In genomic region chr4:139022835-139023234, GRCh38 we compare ENCODE assay signal across 18 cellular contexts. TPM values are rescaled to one million over a fixed set of nuclear protein-coding genes. Genes with fewer than 3 reads are reported as not detected.
DNase-seq lines count a peak whose midpoint lies in the region; ATAC-seq and TF ChIP-seq lines count a peak whose summit lies in the region.
"Had no signal": no experiment of that assay in that cellular context is flagged by ENCODE, and none has a peak within 500 bp of the region (broad histone marks: within the 10 kb centered on the region; RNA-seq: fewer than 3 reads in every experiment).

No MANE protein-coding gene starts in this region.

- POLR2A ChIA-PET in WTC11 (lab: Charles Lee): no interaction called here

- H3K9me3 Mint-ChIP-seq in activated naive CD8-positive, alpha-beta T cell treated with anti-CD3 and anti-CD28 coated beads, Interleukin-2, amount 50 U/mL, for 24 hours: no peaks in the 10 kb centered on the region
- H3K9me3 Mint-ChIP-seq in activated naive CD8-positive, alpha-beta T cell treated with anti-CD3 and anti-CD28 coated beads for 36 hours: no peaks in the 10 kb centered on the region
- H3K9me3 Mint-ChIP-seq in WTC11 (no peaks in the 10 kb centered on the region), chondrocyte (ENCODE audit: low read depth) (no peaks in the 10 kb centered on the region), progenitor cell of endocrine pancreas (ENCODE audit: low read depth) (no peaks in the 10 kb centered on the region)
- H3K9me3 Mint-ChIP-seq: CD8-positive, alpha-beta T cell; H9 had no signal

- H3K27me3 ChIP-seq in brain microvascular endothelial cell (replicated peaks): no peaks in the 10 kb centered on the region

- peak overlapping the region; percentile 22 for H3K27ac Mint-ChIP-seq in activated naive CD8-positive, alpha-beta T cell treated with anti-CD3 and anti-CD28 coated beads, Interleukin-2, amount 50 U/mL, for 24 hours
- H3K27ac Mint-ChIP-seq in activated naive CD8-positive, alpha-beta T cell treated with anti-CD3 and anti-CD28 coated beads for 36 hours: no peak overlapping the region
- H3K27ac Mint-ChIP-seq in WTC11: no peak overlapping the region
- peak overlapping the region; percentile 36 for H3K27ac Mint-ChIP-seq in chondrocyte (ENCODE audit: unreplicated experiment)
- no peak overlapping the region for H3K27ac Mint-ChIP-seq in progenitor cell of endocrine pancreas
- H3K27ac Mint-ChIP-seq: CD8-positive, alpha-beta T cell; H9 had no signal

- peaks cover 8% of the 10 kb centered on the region for H3K36me3 ChIP-seq in brain microvascular endothelial cell (replicated peaks)

- H3K27me3 Mint-ChIP-seq in activated naive CD8-positive, alpha-beta T cell treated with anti-CD3 and anti-CD28 coated beads, Interleukin-2, amount 50 U/mL, for 24 hours: no peaks in the 10 kb centered on the region
- no peaks in the 10 kb centered on the region for H3K27me3 Mint-ChIP-seq in activated naive CD8-positive, alpha-beta T cell treated with anti-CD3 and anti-CD28 coated beads for 36 hours
- no peaks in the 10 kb centered on the region for H3K27me3 Mint-ChIP-seq in WTC11 (ENCODE audit: low read depth)
- no peaks in the 10 kb centered on the region for H3K27me3 Mint-ChIP-seq in chondrocyte (ENCODE audit: low read depth)
- H3K27me3 Mint-ChIP-seq in progenitor cell of endocrine pancreas: no peaks in the 10 kb centered on the region

- no peak overlapping the region for H3K4me3 Mint-ChIP-seq in activated naive CD8-positive, alpha-beta T cell treated with anti-CD3 and anti-CD28 coated beads, Interleukin-2, amount 50 U/mL, for 24 hours
- no peak overlapping the region for H3K4me3 Mint-ChIP-seq in activated naive CD8-positive, alpha-beta T cell treated with anti-CD3 and anti-CD28 coated beads for 36 hours
- H3K4me3 Mint-ChIP-seq in WTC11 (no peak overlapping the region), chondrocyte (ENCODE audit: unreplicated experiment) (no peak overlapping the region), progenitor cell of endocrine pancreas (ENCODE audit: low read depth) (peak overlapping the region; percentile 19)
- H3K4me3 Mint-ChIP-seq: CD8-positive, alpha-beta T cell; H9 had no signal

- DNase-seq in activated naive CD8-positive, alpha-beta T cell treated with anti-CD3 and anti-CD28 coated beads, Interleukin-2, amount 50 U/mL, for 24 hours: no peak
- no peak for DNase-seq in activated naive CD8-positive, alpha-beta T cell treated with anti-CD3 and anti-CD28 coated beads for 36 hours
- DNase-seq in WTC11 (ENCODE audit: low spot score) (no peak), chondrocyte (ENCODE audit: low spot score) (no peak), progenitor cell of endocrine pancreas (ENCODE audit: low spot score, unreplicated experiment) (no peak), SIG-M5 (lab: John Stamatoyannopoulos, UW) (no peak), brain microvascular endothelial cell (no peak)
- DNase-seq: AML-193; Calu3; CD8-positive, alpha-beta T cell; DMS79 treated with DMSO at 0.1 percent for 48 hours; GF-D8; H9; IMR-90 had no signal

- H3K4me3 ChIP-seq in brain microvascular endothelial cell (ENCODE audit: low read depth, low read length): no peak overlapping the region
- H3K4me3 ChIP-seq: A549 had no signal

- H3K4me1 Mint-ChIP-seq in activated naive CD8-positive, alpha-beta T cell treated with anti-CD3 and anti-CD28 coated beads, Interleukin-2, amount 50 U/mL, for 24 hours: peaks cover 30% of the 10 kb centered on the region
- peaks cover 18% of the 10 kb centered on the region for H3K4me1 Mint-ChIP-seq in activated naive CD8-positive, alpha-beta T cell treated with anti-CD3 and anti-CD28 coated beads for 36 hours
- H3K4me1 Mint-ChIP-seq in WTC11 (peaks cover 72% of the 10 kb centered on the region), chondrocyte (ENCODE audit: low read depth) (peaks cover 71% of the 10 kb centered on the region), progenitor cell of endocrine pancreas (ENCODE audit: low read depth) (peaks cover 44% of the 10 kb centered on the region)

- CTCF ChIA-PET in WTC11 (lab: Charles Lee): interaction anchor here (0.6 kb wide), 1 partner anchor 990 kb away, joined by 3 read pairs; no protein-coding TSS in a partner anchor

- H3K27ac ChIP-seq in brain microvascular endothelial cell: no peak overlapping the region
- H3K27ac ChIP-seq: 22Rv1, A549, HL-60 had no signal

- ATAC-seq in activated naive CD8-positive, alpha-beta T cell treated with anti-CD3 and anti-CD28 coated beads, Interleukin-2, amount 50 U/mL, for 24 hours: no peak
- ATAC-seq in WTC11: no peak
- ATAC-seq in GM18498 (IDR thresholded peaks at IDR 0.05; ENCODE audit: unreplicated experiment): no peak
- ATAC-seq: A549; CD8-positive, alpha-beta T cell had no signal

- in situ Hi-C loops in brain microvascular endothelial cell (cut with HindIII; ENCODE audit: low pct_ligation_motif_present, low sequenced_read_pairs): no loop called here

- TF ChIP-seq CTCF in WTC11 (IDR thresholded peaks at IDR 0.05) (no peak), chondrocyte (IDR thresholded peaks at IDR 0.05) (no peak), progenitor cell of endocrine pancreas (IDR thresholded peaks at IDR 0.05; ENCODE audit: unreplicated experiment) (no peak), brain microvascular endothelial cell (IDR thresholded peaks at IDR 0.05; ENCODE audit: low read depth, low read length, missing control alignments) (no peak)

- H3K36me3 Mint-ChIP-seq in activated naive CD8-positive, alpha-beta T cell treated with anti-CD3 and anti-CD28 coated beads, Interleukin-2, amount 50 U/mL, for 24 hours (ENCODE audit: low read depth): peaks cover 28% of the 10 kb centered on the region
- peaks cover 20% of the 10 kb centered on the region for H3K36me3 Mint-ChIP-seq in activated naive CD8-positive, alpha-beta T cell treated with anti-CD3 and anti-CD28 coated beads for 36 hours
- H3K36me3 Mint-ChIP-seq in WTC11 (peaks cover 7% of the 10 kb centered on the region), chondrocyte (ENCODE audit: low read depth) (peaks cover 4% of the 10 kb centered on the region), progenitor cell of endocrine pancreas (ENCODE audit: insufficient read depth) (peaks cover 11% of the 10 kb centered on the region)

TF ChIP-seq in WTC11, 78 proteins besides CTCF, POLR2A, EP300 and RAD21:
- TF ChIP-seq IRF2 (CRISPR knock-in tag; IDR thresholded peaks at IDR 0.05; ENCODE audit: borderline replicate concordance, low read depth) (no peak), ZNF121 (CRISPR knock-in tag; IDR thresholded peaks at IDR 0.05) (peak; percentile 68; the same call in 1 of the 2 replicates), AFF4 (CRISPR knock-in tag; IDR thresholded peaks at IDR 0.05; ENCODE audit: borderline replicate concordance) (no peak), FOXK1 (CRISPR knock-in tag; IDR thresholded peaks at IDR 0.05) (no peak)

RNA-seq across cellular contexts. Expression of gene NOCT, which starts 7.3 kb away (rescaled TPM):
- 10 to 100 TPM; 21.5 to 22.9 TPM for total RNA-seq in activated naive CD8-positive, alpha-beta T cell treated with anti-CD3 and anti-CD28 coated beads for 36 hours
- 37.9 to 43.4 TPM (median 39.2 TPM) in 3 replicates for total RNA-seq in WTC11 (2021)
- total RNA-seq in chondrocyte: 23.8 to 31.6 TPM (median 31.5 TPM) in 3 replicates
- 32.2 and 33.8 TPM in 2 replicates for total RNA-seq in progenitor cell of endocrine pancreas

Comparison
In these comparisons a context has a peak if more than half of its experiments do, and no peak if none do; other contexts are left out.
1. H3K27ac Mint-ChIP-seq: peak in activated naive CD8-positive, alpha-beta T cell treated with anti-CD3 and anti-CD28 coated beads, Interleukin-2, amount 50 U/mL, for 24 hours (single experiment) and chondrocyte (single experiment); none in activated naive CD8-positive, alpha-beta T cell treated with anti-CD3 and anti-CD28 coated beads for 36 hours (single experiment), WTC11 (single experiment) and progenitor cell of endocrine pancreas (single experiment).